In genomic region chr19:2716275-2716650, GRCh38 we compare ENCODE assay signal across 2 cellular contexts.
TF ChIP-seq lines count a peak whose summit lies in the region.

No MANE protein-coding gene starts in this region.

TF ChIP-seq in K562, 482 proteins besides CTCF, POLR2A, EP300 and RAD21:
- TF ChIP-seq FOXJ2 (tag; IDR thresholded peaks at IDR 0.05): no peak
- TF ChIP-seq ETV1 (tag; conservative IDR thresholded peaks at IDR 0.05; ENCODE audit: low read depth): no peak
- no peak for TF ChIP-seq MTA3 (IDR thresholded peaks at IDR 0.05; ENCODE audit: borderline replicate concordance)
- no peak for TF ChIP-seq MNT (conservative IDR thresholded peaks at IDR 0.05)
- TF ChIP-seq TOE1 (IDR thresholded peaks at IDR 0.05; ENCODE audit: borderline replicate concordance): no peak
- no peak for TF ChIP-seq TOE1 (CRISPR knock-in tag; IDR thresholded peaks at IDR 0.05; ENCODE audit: borderline replicate concordance, low read depth)
- peak; percentile 26; the same call in 1 of the 2 replicates for TF ChIP-seq POLR2G (IDR thresholded peaks at IDR 0.05; ENCODE audit: low read depth, low read length)

TF ChIP-seq in HepG2, 621 proteins besides CTCF, POLR2A, EP300 and RAD21:
- TF ChIP-seq FOXC1 (CRISPR knock-in tag; IDR thresholded peaks at IDR 0.05; ENCODE audit: borderline replicate concordance) (no peak), RFX3 (CRISPR knock-in tag; IDR thresholded peaks at IDR 0.05) (no peak), RFXANK (CRISPR knock-in tag; IDR thresholded peaks at IDR 0.05) (no peak), ZNF891 (CRISPR knock-in tag; IDR thresholded peaks at IDR 0.05) (no peak), ZNF3 (CRISPR knock-in tag; IDR thresholded peaks at IDR 0.05) (no peak), CBX5 (CRISPR knock-in tag; IDR thresholded peaks at IDR 0.05; ENCODE audit: borderline replicate concordance) (no peak), TCF7 (IDR thresholded peaks at IDR 0.05; ENCODE audit: low read depth) (no peak), PCBP1 (IDR thresholded peaks at IDR 0.05; ENCODE audit: borderline replicate concordance, low read depth, low read length) (no peak), GZF1 (CRISPR knock-in tag; IDR thresholded peaks at IDR 0.05) (no peak), DNMT1 (CRISPR knock-in tag; IDR thresholded peaks at IDR 0.05) (no peak), CREB1 (IDR thresholded peaks at IDR 0.05) (no peak), CREB1 (CRISPR knock-in tag; IDR thresholded peaks at IDR 0.05) (no peak), ZNF841 (CRISPR knock-in tag; IDR thresholded peaks at IDR 0.05; ENCODE audit: borderline replicate concordance) (no peak), TARDBP (CRISPR knock-in tag; IDR thresholded peaks at IDR 0.05) (no peak), SCMH1 (CRISPR knock-in tag; IDR thresholded peaks at IDR 0.05; ENCODE audit: borderline replicate concordance) (no peak), SKI (IDR thresholded peaks at IDR 0.05; ENCODE audit: partially characterized antibody) (no peak), ZNF780A (CRISPR knock-in tag; IDR thresholded peaks at IDR 0.05) (no peak)
